Comparison of ENCODE assay signal across 23 cellular contexts in the genomic region with DNA sequence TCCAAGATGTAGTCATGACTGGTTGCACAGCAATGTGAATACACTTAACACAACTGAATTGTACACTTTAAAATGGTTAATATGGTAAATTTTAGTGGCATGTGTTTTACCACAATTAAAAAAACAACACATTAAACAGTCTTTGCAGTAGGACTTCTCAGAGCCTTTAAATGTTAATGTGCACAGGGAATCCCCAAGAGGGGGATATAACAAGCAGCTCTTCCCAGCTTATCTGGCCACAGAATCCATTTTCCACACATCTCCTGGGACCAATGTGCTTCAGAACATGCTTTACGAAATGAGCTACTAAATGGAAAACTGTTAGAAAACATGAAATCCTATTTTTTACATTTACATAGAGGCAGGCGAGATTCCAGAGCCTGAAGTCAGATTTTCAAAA. TPM values are rescaled to one million over a fixed set of nuclear protein-coding genes. Genes with fewer than 3 reads are reported as not detected.
DNase-seq lines count a peak whose midpoint lies in the region; ATAC-seq and TF ChIP-seq lines count a peak whose summit lies in the region.
"Had no signal": no experiment of that assay in that cellular context is flagged by ENCODE, and none has a peak within 500 bp of the region (broad histone marks: within the 10 kb centered on the region; RNA-seq: fewer than 3 reads in every experiment).

No MANE protein-coding gene starts in this region.

- no peak for DNase-seq in activated naive CD8-positive, alpha-beta T cell treated with anti-CD3 and anti-CD28 coated beads for 36 hours
- DNase-seq in CD8-positive, alpha-beta memory T cell: no peak
- DNase-seq in T-cell (no peak), glutamatergic neuron (no peak), UCSD-AML1 (lab: John Stamatoyannopoulos, UW; ENCODE audit: unreplicated experiment) (no peak)
- no peak for DNase-seq in activated naive CD4-positive, alpha-beta T cell treated with anti-CD3 and anti-CD28 coated beads, Interleukin-2, amount 50 U/mL, for 16 hours
- DNase-seq: COR-L47, DMS79 treated with DMSO at 0.1 percent for 48 hours, H9, NCI-H1105 treated with DMSO at 0.1 percent for 48 hours, NCI-H2029 treated with DMSO at 0.1 percent for 48 hours, NCI-H510A treated with DMSO at 0.1 percent for 48 hours, NCI-H748 treated with DMSO at 0.1 percent for 48 hours, PC-9, RPMI8226, SIG-M5 had no signal

- H3K27ac ChIP-seq in CD8-positive, alpha-beta memory T cell (ENCODE audit: low read depth, low read length): no peak overlapping the region
- H3K27ac ChIP-seq: A549, KMS-11, PC-9 had no signal

- no peaks in the 10 kb centered on the region for H3K9me3 Mint-ChIP-seq in activated naive CD8-positive, alpha-beta T cell (ENCODE audit: low read depth)
- H3K9me3 Mint-ChIP-seq in activated naive CD8-positive, alpha-beta T cell treated with anti-CD3 and anti-CD28 coated beads for 36 hours: no peaks in the 10 kb centered on the region
- no peaks in the 10 kb centered on the region for H3K9me3 Mint-ChIP-seq in CD8-positive, alpha-beta memory T cell
- no peaks in the 10 kb centered on the region for H3K9me3 Mint-ChIP-seq in T-cell
- H3K9me3 Mint-ChIP-seq in glutamatergic neuron (ENCODE audit: unreplicated experiment): peaks cover 2% of the 10 kb centered on the region
- H3K9me3 Mint-ChIP-seq: H9 had no signal

- H3K9me3 ChIP-seq in CD8-positive, alpha-beta memory T cell (ENCODE audit: low read length): no peaks in the 10 kb centered on the region
- H3K9me3 ChIP-seq: A549 had no signal

- ATAC-seq in T-cell (replicated peaks in 1 of 4) (no peak), GM18858 (IDR thresholded peaks at IDR 0.05; ENCODE audit: unreplicated experiment) (no peak)
- ATAC-seq: A549, GM12878 had no signal

- CTCF ChIA-PET in CD8-positive, alpha-beta memory T cell (lab: Charles Lee): interaction anchor here (0.8 to 1.2 kb wide), 2 partner anchors 14 to 41 kb away, joined by 3 read pairs; no protein-coding TSS in a partner anchor
- CTCF ChIA-PET in T-cell (lab: Charles Lee): interaction anchor here in 1 of 2 donors (1.1 kb wide), 1 partner anchor 10 kb away, joined by 6 read pairs; no protein-coding TSS in a partner anchor

- H3K4me3 Mint-ChIP-seq in activated naive CD8-positive, alpha-beta T cell: peak overlapping the region; percentile 30
- no peak overlapping the region for H3K4me3 Mint-ChIP-seq in activated naive CD8-positive, alpha-beta T cell treated with anti-CD3 and anti-CD28 coated beads for 36 hours
- H3K4me3 Mint-ChIP-seq in CD8-positive, alpha-beta memory T cell: no peak overlapping the region
- no peak overlapping the region for H3K4me3 Mint-ChIP-seq in T-cell
- peak overlapping the region; percentile 34 for H3K4me3 Mint-ChIP-seq in glutamatergic neuron (ENCODE audit: unreplicated experiment)
- H3K4me3 Mint-ChIP-seq: B cell, CD14-positive monocyte, H9 had no signal

- peak overlapping the region; percentile 81 for H3K27ac Mint-ChIP-seq in activated naive CD8-positive, alpha-beta T cell
- H3K27ac Mint-ChIP-seq in activated naive CD8-positive, alpha-beta T cell treated with anti-CD3 and anti-CD28 coated beads for 36 hours: no peak overlapping the region
- H3K27ac Mint-ChIP-seq in CD8-positive, alpha-beta memory T cell: peak overlapping the region in 6 of 8 donors; percentile 9 to 89 (median 54)
- H3K27ac Mint-ChIP-seq in T-cell (peak overlapping the region; percentile 31 to 33), glutamatergic neuron (ENCODE audit: unreplicated experiment) (no peak overlapping the region)
- H3K27ac Mint-ChIP-seq: B cell, H9 had no signal

- H3K36me3 Mint-ChIP-seq in activated naive CD8-positive, alpha-beta T cell: peaks cover 44% of the 10 kb centered on the region
- peaks cover 63% of the 10 kb centered on the region for H3K36me3 Mint-ChIP-seq in activated naive CD8-positive, alpha-beta T cell treated with anti-CD3 and anti-CD28 coated beads for 36 hours
- H3K36me3 Mint-ChIP-seq in CD8-positive, alpha-beta memory T cell: peaks cover 0 to 47% (median 4%) of the 10 kb centered on the region in 3 donors
- H3K36me3 Mint-ChIP-seq in T-cell (peaks cover 24% of the 10 kb centered on the region), glutamatergic neuron (ENCODE audit: unreplicated experiment) (no peaks in the 10 kb centered on the region)

- no peaks in the 10 kb centered on the region for H3K27me3 ChIP-seq in CD8-positive, alpha-beta memory T cell (ENCODE audit: insufficient read depth, low read length, poor library complexity, severe bottlenecking)

- peaks cover 68% of the 10 kb centered on the region for H3K4me1 ChIP-seq in CD8-positive, alpha-beta memory T cell (ENCODE audit: insufficient read depth, low read length)
- H3K4me1 ChIP-seq: A549 had no signal

- H3K27me3 Mint-ChIP-seq in activated naive CD8-positive, alpha-beta T cell: no peaks in the 10 kb centered on the region
- H3K27me3 Mint-ChIP-seq in activated naive CD8-positive, alpha-beta T cell treated with anti-CD3 and anti-CD28 coated beads for 36 hours: no peaks in the 10 kb centered on the region
- no peaks in the 10 kb centered on the region for H3K27me3 Mint-ChIP-seq in CD8-positive, alpha-beta memory T cell
- H3K27me3 Mint-ChIP-seq in T-cell: no peaks in the 10 kb centered on the region
- peaks cover 4% of the 10 kb centered on the region for H3K27me3 Mint-ChIP-seq in glutamatergic neuron (ENCODE audit: unreplicated experiment)
- H3K27me3 Mint-ChIP-seq: B cell had no signal

- no peak overlapping the region for H3K4me3 ChIP-seq in CD8-positive, alpha-beta memory T cell (ENCODE audit: low read length)
- H3K4me3 ChIP-seq: A549, GM12878, PC-9 had no signal

- TF ChIP-seq CTCF in glutamatergic neuron (IDR thresholded peaks at IDR 0.05; ENCODE audit: partially characterized antibody, unreplicated experiment): no peak

- H3K4me1 Mint-ChIP-seq in activated naive CD8-positive, alpha-beta T cell (ENCODE audit: low read depth): peaks cover 97% of the 10 kb centered on the region
- peaks cover 91% of the 10 kb centered on the region for H3K4me1 Mint-ChIP-seq in activated naive CD8-positive, alpha-beta T cell treated with anti-CD3 and anti-CD28 coated beads for 36 hours
- peaks cover 42 to 88% (median 43%) of the 10 kb centered on the region in 3 donors for H3K4me1 Mint-ChIP-seq in CD8-positive, alpha-beta memory T cell
- H3K4me1 Mint-ChIP-seq in T-cell (peaks cover 64 to 96% (median 89%) of the 10 kb centered on the region in 3 donors), glutamatergic neuron (ENCODE audit: low read depth, unreplicated experiment) (peaks cover 55% of the 10 kb centered on the region)
- H3K4me1 Mint-ChIP-seq: H9 had no signal

- H3K36me3 ChIP-seq in CD8-positive, alpha-beta memory T cell (ENCODE audit: insufficient read depth, low read length): peaks cover 6% of the 10 kb centered on the region

- POLR2A ChIA-PET in CD8-positive, alpha-beta memory T cell (lab: Charles Lee): no interaction called here
- POLR2A ChIA-PET in T-cell (lab: Charles Lee): interaction anchor here (1.1 kb wide), 3 partner anchors 12 to 14 kb away, joined by 3 to 4 read pairs (median 3); no protein-coding TSS in a partner anchor

RNA-seq across cellular contexts. Expression of a gene that starts 44.5 kb away (rescaled TPM):
- 100 to 1,000 TPM; 390 to 395 TPM for total RNA-seq in activated naive CD8-positive, alpha-beta T cell treated with anti-CD3 and anti-CD28 coated beads for 36 hours
- total RNA-seq in CD8-positive, alpha-beta memory T cell: 100 to 1,000 TPM; 481 to 491 TPM
- polyA plus RNA-seq in CD8-positive, alpha-beta memory T cell: 611 TPM
- total RNA-seq in T-cell (100 to 1,000 TPM; 466 to 573 (median 534) TPM), glutamatergic neuron (ENCODE audit: unreplicated experiment) (525 TPM)

Comparison
In these comparisons a context has a peak if more than half of its experiments do, and no peak if none do; other contexts are left out.
1. H3K27ac Mint-ChIP-seq: peak in activated naive CD8-positive, alpha-beta T cell (single experiment), CD8-positive, alpha-beta memory T cell (6 of 8) and T-cell (2 of 2); none in activated naive CD8-positive, alpha-beta T cell treated with anti-CD3 and anti-CD28 coated beads for 36 hours (single experiment) and glutamatergic neuron (single experiment).
2. H3K4me3 Mint-ChIP-seq: peak in activated naive CD8-positive, alpha-beta T cell (single experiment) and glutamatergic neuron (single experiment); none in activated naive CD8-positive, alpha-beta T cell treated with anti-CD3 and anti-CD28 coated beads for 36 hours (single experiment), CD8-positive, alpha-beta memory T cell (0 of 7) and T-cell (0 of 3).